21 cellular contexts compared by ENCODE assay signal in genomic region chr10:33569693-33570092, GRCh38.
"Had no signal": no experiment of that assay in that cellular context is flagged by ENCODE, and none has a peak within 500 bp of the region (broad histone marks: within the 10 kb centered on the region; RNA-seq: fewer than 3 reads in every experiment).

No MANE protein-coding gene starts in this region.

- H3K27me3 ChIP-seq: ovary, right atrium auricular region, stomach, testis, thyroid gland, transverse colon, upper lobe of left lung, uterus had no signal

- H3K4me3 ChIP-seq: mucosa of descending colon, ovary, right atrium auricular region, skin epidermis, stomach, testis, thyroid gland, transverse colon, upper lobe of left lung, uterus had no signal

- H3K9me3 ChIP-seq: mucosa of descending colon, ovary, right atrium auricular region, stomach, testis, thyroid gland, transverse colon, upper lobe of left lung, uterus had no signal

- FAIRE-seq: keratinocyte had no signal

- H3K27ac ChIP-seq: ovary, right atrium auricular region, stomach, testis, thyroid gland, upper lobe of left lung, uterus had no signal

- H3K4me1 ChIP-seq: right atrium auricular region, stomach, testis, thyroid gland, transverse colon, upper lobe of left lung, uterus had no signal

- ATAC-seq: natural killer cell treated with Interleukin-12 subunit alpha and Interleukin-12 subunit beta and Interleukin-15 and Interleukin-18, amount 100 ng/mL, for 72 hours; stimulated activated naive B cell treated with anti-CD40 and anti-IgM and Interleukin-4, amounts not matched to agents 10 μg/mL and 1 μg/mL and 100 μg/mL, for 72 hours; stimulated activated naive CD8-positive, alpha-beta T cell treated with anti-CD3 and anti-CD28 coated beads, Interleukin-15, Interleukin-2, amounts not matched to agents 100 U/mL and 50 U/mL, for 24 hours had no signal

- H3K36me3 ChIP-seq: ovary, right atrium auricular region, stomach, thyroid gland, transverse colon, upper lobe of left lung, uterus had no signal

- DNase-seq: kidney glomerular epithelial cell; left cardiac atrium; mucosa of descending colon; naive thymus-derived CD4-positive, alpha-beta T cell; ovary; stimulated activated CD4-positive, alpha-beta T cell treated with anti-CD3 and anti-CD28 coated beads, Interleukin-12 subunit alpha, Interleukin-12 subunit beta, amount 100 ng/mL, for 4 hours; stimulated activated CD4-positive, alpha-beta T cell treated with anti-CD3 and anti-CD28 coated beads, Interleukin-15, amount 100 ng/mL, for 24 hours; stimulated activated CD4-positive, alpha-beta T cell treated with anti-CD3 and anti-CD28 coated beads, Interleukin-2, amount 100 ng/mL, for 24 hours; stimulated activated CD4-positive, alpha-beta T cell treated with anti-CD3 and anti-CD28 coated beads, Interleukin-4, amount 100 ng/mL, for 1 hour; stimulated activated naive B cell treated with anti-CD40 and anti-IgM and Interleukin-4, amounts not matched to agents 10 μg/mL and 1 μg/mL and 100 μg/mL, for 72 hours; stimulated activated naive CD8-positive, alpha-beta T cell treated with anti-CD3 and anti-CD28 coated beads, Interleukin-15, Interleukin-2, amounts not matched to agents 100 U/mL and 50 U/mL, for 24 hours; stomach; testis; thyroid gland; transverse colon; upper lobe of left lung; uterus had no signal
